19 cellular contexts compared by ENCODE assay signal in genomic region chr16:4364196-4365013, GRCh38. TPM values are rescaled to one million over a fixed set of nuclear protein-coding genes. Genes with fewer than 3 reads are reported as not detected.
"Had no signal": no experiment of that assay in that cellular context is flagged by ENCODE, and none has a peak within 500 bp of the region (broad histone marks: within the 10 kb centered on the region; RNA-seq: fewer than 3 reads in every experiment).

No MANE protein-coding gene starts in this region.

- H3K36me3 Mint-ChIP-seq: type B pancreatic cell had no signal

- H3K27me3 Mint-ChIP-seq: activated CD8-positive, alpha-beta T cell treated with anti-CD3 and anti-CD28 coated beads for 36 hours; activated naive CD8-positive, alpha-beta T cell treated with anti-CD3 and anti-CD28 coated beads, Interleukin-2, amount 10 ng/mL, durations not matched to agents 7 days and 5 days; brain; progenitor cell of endocrine pancreas; stimulated activated naive CD8-positive, alpha-beta T cell treated with anti-CD3 and anti-CD28 coated beads, Interleukin-15, amount 100 ng/mL, for 72 hours; type B pancreatic cell had no signal

- H3K27ac Mint-ChIP-seq: activated CD8-positive, alpha-beta T cell treated with anti-CD3 and anti-CD28 coated beads for 36 hours; activated naive CD8-positive, alpha-beta T cell treated with anti-CD3 and anti-CD28 coated beads, Interleukin-2, amount 10 ng/mL, durations not matched to agents 7 days and 5 days; brain; nephron progenitor cell; progenitor cell of endocrine pancreas; T-helper 1 cell treated with Interleukin-12 subunit alpha and Interleukin-12 subunit beta and Interleukin-4 antibody, amounts not matched to agents 30 μg/mL and 1 μg/mL, for 36 hours; type B pancreatic cell had no signal

- H3K9me3 Mint-ChIP-seq: activated CD8-positive, alpha-beta T cell treated with anti-CD3 and anti-CD28 coated beads for 36 hours; activated naive CD8-positive, alpha-beta T cell treated with anti-CD3 and anti-CD28 coated beads, Interleukin-2, amount 10 ng/mL, durations not matched to agents 7 days and 5 days; brain; nephron progenitor cell; stimulated activated naive CD8-positive, alpha-beta T cell treated with anti-CD3 and anti-CD28 coated beads, Interleukin-15, amount 100 ng/mL, for 72 hours; T-helper 1 cell treated with Interleukin-12 subunit alpha and Interleukin-12 subunit beta and Interleukin-4 antibody, amounts not matched to agents 30 μg/mL and 1 μg/mL, for 36 hours; type B pancreatic cell had no signal

- H3K4me3 Mint-ChIP-seq: activated CD8-positive, alpha-beta T cell treated with anti-CD3 and anti-CD28 coated beads for 36 hours; activated naive CD8-positive, alpha-beta T cell treated with anti-CD3 and anti-CD28 coated beads, Interleukin-2, amount 10 ng/mL, durations not matched to agents 7 days and 5 days; brain; nephron progenitor cell; stimulated activated naive CD8-positive, alpha-beta T cell treated with anti-CD3 and anti-CD28 coated beads, Interleukin-15, amount 100 ng/mL, for 72 hours; T-helper 1 cell treated with Interleukin-12 subunit alpha and Interleukin-12 subunit beta and Interleukin-4 antibody, amounts not matched to agents 30 μg/mL and 1 μg/mL, for 36 hours; type B pancreatic cell had no signal

- H3K4me1 Mint-ChIP-seq: activated naive CD8-positive, alpha-beta T cell treated with anti-CD3 and anti-CD28 coated beads, Interleukin-2, amount 10 ng/mL, durations not matched to agents 7 days and 5 days; brain had no signal

- H3K4me2 ChIP-seq: hepatocyte, smooth muscle cell had no signal

- H3K4me1 ChIP-seq: colonic mucosa had no signal

- DNase-seq: activated CD4-positive, alpha-beta T cell treated with anti-CD3 and anti-CD28 coated beads for 48 hours; activated CD8-positive, alpha-beta memory T cell treated with anti-CD3 and anti-CD28 coated beads, Interleukin-2, amount 50 U/mL, for 4 hours; activated CD8-positive, alpha-beta T cell treated with anti-CD3 and anti-CD28 coated beads for 36 hours; activated naive CD4-positive, alpha-beta T cell; activated naive CD8-positive, alpha-beta T cell treated with anti-CD3 and anti-CD28 coated beads, Interleukin-2, amount 10 ng/mL, durations not matched to agents 7 days and 5 days; central memory CD4-positive, alpha-beta T cell; colonic mucosa; islet precursor cell; left ventricle myocardium inferior; nephron progenitor cell; stimulated activated naive CD8-positive, alpha-beta T cell treated with anti-CD3 and anti-CD28 coated beads, Interleukin-15, amount 100 ng/mL, for 72 hours had no signal

- H3K27me3 ChIP-seq: colonic mucosa, hepatocyte, right atrium auricular region had no signal

- ATAC-seq: activated CD8-positive, alpha-beta T cell treated with anti-CD3 and anti-CD28 coated beads for 36 hours; esophagus mucosa; stimulated activated naive CD8-positive, alpha-beta T cell treated with anti-CD3 and anti-CD28 coated beads, Interleukin-15, amount 100 ng/mL, for 72 hours had no signal

- H3K79me2 ChIP-seq: hepatocyte had no signal

- H3K36me3 ChIP-seq: colonic mucosa had no signal

- H3K9me3 ChIP-seq: colonic mucosa, left ventricle myocardium inferior, right atrium auricular region had no signal

- H3K27ac ChIP-seq: colonic mucosa, hepatocyte, left ventricle myocardium inferior, right atrium auricular region had no signal

- H2AFZ ChIP-seq: hepatocyte had no signal

- H3K4me3 ChIP-seq: colonic mucosa, hepatocyte, left ventricle myocardium inferior, right atrium auricular region, smooth muscle cell had no signal

RNA-seq across cellular contexts. Expression of gene VASN, which starts 7.2 kb away (rescaled TPM):
- total RNA-seq: activated CD8-positive, alpha-beta T cell treated with anti-CD3 and anti-CD28 coated beads for 36 hours had no signal
